Comparison of ENCODE assay signal across 20 cellular contexts in the genomic region with DNA sequence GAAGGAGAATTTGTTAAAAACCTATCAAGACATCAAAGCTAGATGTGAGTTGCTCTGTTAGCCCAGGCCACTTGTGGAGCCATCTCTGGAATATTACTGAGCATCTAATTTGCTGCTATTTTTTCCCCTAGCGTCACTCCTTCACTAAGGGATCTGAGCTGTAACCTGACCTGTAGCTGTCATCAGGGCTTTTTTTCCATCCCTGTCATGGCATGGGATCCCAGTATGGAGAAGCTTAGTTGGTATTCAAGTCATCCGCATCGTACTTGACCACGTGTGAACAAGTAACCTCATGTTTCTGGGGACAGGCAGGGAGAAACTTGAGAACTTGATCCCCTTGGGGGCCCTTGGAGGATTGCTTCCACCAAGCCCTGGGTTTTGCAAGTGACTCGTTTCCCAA.
DNase-seq lines count a peak whose midpoint lies in the region; ATAC-seq, FAIRE-seq and TF ChIP-seq lines count a peak whose summit lies in the region.
"Had no signal": no experiment of that assay in that cellular context is flagged by ENCODE, and none has a peak within 500 bp of the region (broad histone marks: within the 10 kb centered on the region; RNA-seq: fewer than 3 reads in every experiment).

No MANE protein-coding gene starts in this region.

- no peaks in the 10 kb centered on the region for H3K27me3 ChIP-seq in astrocyte (ENCODE audit: insufficient read depth, low read length)
- H3K27me3 ChIP-seq in neural progenitor cell, result no peaks in the 10 kb centered on the region
- H3K27me3 ChIP-seq: BLaER1 treated with 17β-estradiol and CSF1 and Interleukin-3, amounts not matched to agents 10 nM and 100 nM had no signal

- H3K4me1 ChIP-seq in astrocyte (ENCODE audit: insufficient read depth, low read length), result no peaks in the 10 kb centered on the region
- H3K4me1 ChIP-seq in neural progenitor cell, result peaks cover 39% of the 10 kb centered on the region

- H3K27ac ChIP-seq in astrocyte (ENCODE audit: low read depth, low read length) (no peak overlapping the region), neural progenitor cell (no peak overlapping the region)
- H3K27ac ChIP-seq: BLaER1 treated with 17β-estradiol and CSF1 and Interleukin-3, amounts not matched to agents 10 nM and 100 nM had no signal

- no peaks in the 10 kb centered on the region for H4K20me1 ChIP-seq in astrocyte (ENCODE audit: insufficient read depth, low read length)
- H4K20me1 ChIP-seq in neural progenitor cell (ENCODE audit: low read depth), result peaks cover 12% of the 10 kb centered on the region
- H4K20me1 ChIP-seq: BLaER1 treated with 17β-estradiol and CSF1 and Interleukin-3, amounts not matched to agents 10 nM and 100 nM had no signal

- POLR2A ChIA-PET in HEK293T (lab: Yijun Ruan, JAX), result interaction anchor here (0.6 to 1.1 kb wide), 2 partner anchors 9 to 15 kb away, joined by 3 read pairs; no protein-coding TSS in a partner anchor

- no peak for DNase-seq in HEK293T (ENCODE audit: extremely low spot score)
- DNase-seq in NCI-H2107 (lab: John Stamatoyannopoulos, UW), result peak; percentile 68
- no peak for DNase-seq in astrocyte (ENCODE audit: low read depth)
- no peak for DNase-seq in neural progenitor cell (ENCODE audit: low spot score)
- no peak for DNase-seq in UCSD-AML1 (lab: John Stamatoyannopoulos, UW; ENCODE audit: unreplicated experiment)
- DNase-seq in cerebellar cortex (ENCODE audit: low spot score), result no peak
- DNase-seq: Calu3, HFFc6, KG1, NCI-H1105 treated with DMSO at 0.1 percent for 48 hours, NCI-H1694 treated with DMSO at 0.1 percent for 48 hours, NCI-H2227 treated with DMSO at 0.1 percent for 48 hours, NCI-H82, OCI-M1, RPMI8226 had no signal

- H2AFZ ChIP-seq in astrocyte (ENCODE audit: low read depth, low read length), result no peak overlapping the region
- H2AFZ ChIP-seq in neural progenitor cell (replicated peaks), result no peak overlapping the region

- no peak for FAIRE-seq in astrocyte (lab: Jason Lieb, UNC)
- FAIRE-seq: GM12892, H54 had no signal

- no peaks in the 10 kb centered on the region for H3K9me3 ChIP-seq in astrocyte (ENCODE audit: insufficient read depth, low read depth, low read length)
- H3K9me3 ChIP-seq in neural progenitor cell (ENCODE audit: low read depth), result no peaks in the 10 kb centered on the region

- no peaks in the 10 kb centered on the region for H3K9me3 Mint-ChIP-seq in astrocyte (ENCODE audit: unreplicated experiment)
- H3K9me3 Mint-ChIP-seq in neural progenitor cell, result no peaks in the 10 kb centered on the region
- H3K9me3 Mint-ChIP-seq: CD8-positive, alpha-beta T cell had no signal

- CTCF ChIA-PET in HEK293T (lab: Yijun Ruan, JAX), result interaction anchor here (0.9 to 2.1 kb wide), 2 partner anchors 10 to 72 kb away, joined by 3 to 7 read pairs; no protein-coding TSS in a partner anchor

- H3F3A ChIP-seq in neural progenitor cell (ENCODE audit: low read depth), result peaks cover 33% of the 10 kb centered on the region

- H3K4me3 Mint-ChIP-seq in astrocyte (ENCODE audit: unreplicated experiment) (no peak overlapping the region), neural progenitor cell (no peak overlapping the region)
- H3K4me3 Mint-ChIP-seq: CD8-positive, alpha-beta T cell; HFFc6 had no signal

- H3K27ac Mint-ChIP-seq in astrocyte (ENCODE audit: unreplicated experiment), result peak overlapping the region; percentile 31
- no peak overlapping the region for H3K27ac Mint-ChIP-seq in neural progenitor cell
- H3K27ac Mint-ChIP-seq: CD8-positive, alpha-beta T cell; HFFc6 had no signal

- no peaks in the 10 kb centered on the region for H3K36me3 ChIP-seq in astrocyte (ENCODE audit: insufficient read depth, low read length)
- H3K36me3 ChIP-seq in neural progenitor cell, result no peaks in the 10 kb centered on the region

- H3K79me2 ChIP-seq in astrocyte (ENCODE audit: insufficient read depth, low read length) (no peaks in the 10 kb centered on the region), neural progenitor cell (ENCODE audit: low read depth) (no peaks in the 10 kb centered on the region)

- TF ChIP-seq CTCF in astrocyte (IDR thresholded peaks at IDR 0.05; ENCODE audit: insufficient read depth, low read depth, low read length) (no peak), neural progenitor cell (IDR thresholded peaks at IDR 0.05) (no peak)

- H3K27me3 Mint-ChIP-seq in astrocyte (ENCODE audit: low read depth, unreplicated experiment) (peaks cover 2% of the 10 kb centered on the region), neural progenitor cell (ENCODE audit: insufficient read depth, low read depth) (peaks cover 5% of the 10 kb centered on the region)

- H3K36me3 Mint-ChIP-seq in astrocyte (ENCODE audit: low read depth, unreplicated experiment) (peaks cover 7% of the 10 kb centered on the region), neural progenitor cell (peaks cover 1% of the 10 kb centered on the region)
- H3K36me3 Mint-ChIP-seq: CD8-positive, alpha-beta T cell had no signal

- no peak overlapping the region for H3K9ac ChIP-seq in astrocyte (ENCODE audit: low read length)
- no peak overlapping the region for H3K9ac ChIP-seq in neural progenitor cell
- H3K9ac ChIP-seq: BLaER1 treated with 17β-estradiol and CSF1 and Interleukin-3, amounts not matched to agents 10 nM and 100 nM had no signal

- ATAC-seq in GM18858 (IDR thresholded peaks at IDR 0.05; ENCODE audit: unreplicated experiment), result no peak

- H3K4me2 ChIP-seq in astrocyte (ENCODE audit: low read length), result no peak overlapping the region
- peak overlapping the region; percentile 54 for H3K4me2 ChIP-seq in neural progenitor cell
- H3K4me2 ChIP-seq: BLaER1 treated with 17β-estradiol and CSF1 and Interleukin-3, amounts not matched to agents 10 nM and 100 nM had no signal

- H3K4me1 Mint-ChIP-seq in astrocyte (ENCODE audit: low read depth, unreplicated experiment) (no peaks in the 10 kb centered on the region), neural progenitor cell (peaks cover 35% of the 10 kb centered on the region)

- H3K4me3 ChIP-seq in astrocyte (ENCODE audit: insufficient read depth, low read depth, low read length), result no peak overlapping the region
- H3K4me3 ChIP-seq in neural progenitor cell, result no peak overlapping the region
- H3K4me3 ChIP-seq: BLaER1 treated with 17β-estradiol and CSF1 and Interleukin-3, amounts not matched to agents 10 nM and 100 nM had no signal

TF ChIP-seq in HEK293T, 16 proteins besides CTCF, POLR2A, EP300 and RAD21:
- no peak for TF ChIP-seq BHLHE40 (IDR thresholded peaks at IDR 0.05; ENCODE audit: borderline replicate concordance)
- 0 out of 2 replicates have a peak, but pooled peaks have one; percentile 13 for TF ChIP-seq L3MBTL2 (conservative IDR thresholded peaks at IDR 0.05)
